In the genomic region with DNA sequence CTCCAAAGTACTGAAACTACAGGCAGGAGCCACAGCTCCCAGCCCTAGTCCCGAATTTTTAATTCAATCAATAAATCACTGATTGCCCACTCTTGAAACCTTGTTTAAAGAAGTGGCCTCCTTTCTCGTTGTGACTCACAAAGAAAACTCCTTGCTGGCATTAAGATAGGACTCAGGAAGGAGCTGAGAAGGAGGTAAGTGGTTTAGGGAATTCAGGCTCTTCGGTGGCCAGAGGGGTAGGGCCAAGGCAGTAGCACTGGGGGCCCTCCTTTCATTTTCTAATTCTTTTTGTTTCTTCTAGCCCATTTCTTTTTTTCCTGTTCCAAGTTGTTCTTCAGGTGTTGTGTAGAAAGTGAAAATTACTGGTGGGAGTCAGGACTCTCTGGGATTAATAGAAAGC, we compare ENCODE assay signal across 34 cellular contexts.
"Had no signal": no experiment of that assay in that cellular context is flagged by ENCODE, and none has a peak within 500 bp of the region (broad histone marks: within the 10 kb centered on the region; RNA-seq: fewer than 3 reads in every experiment).

No MANE protein-coding gene starts in this region.

- H3K36me3 ChIP-seq: adrenal gland, cardiac muscle cell, colonic mucosa had no signal

- H3K4me1 Mint-ChIP-seq: activated CD4-positive, alpha-beta memory T cell treated with anti-CD3 and anti-CD28 coated beads, Interleukin-2, amount 10 ng/mL, durations not matched to agents 7 days and 5 days; activated CD4-positive, alpha-beta T cell treated with anti-CD3 and anti-CD28 coated beads, Interleukin-2, amount 10 ng/mL, durations not matched to agents 7 days and 5 days; activated naive CD4-positive, alpha-beta T cell treated with anti-CD3 and anti-CD28 coated beads, Interleukin-2, amount 50 U/mL, for 24 hours; activated naive CD8-positive, alpha-beta T cell treated with anti-CD3 and anti-CD28 coated beads for 36 hours; activated naive CD8-positive, alpha-beta T cell treated with anti-CD3 and anti-CD28 coated beads, Interleukin-2, amount 50 U/mL, for 24 hours; T-helper 17 cell had no signal

- ATAC-seq: activated naive CD8-positive, alpha-beta T cell treated with anti-CD3 and anti-CD28 coated beads, Interleukin-2, amount 50 U/mL, for 24 hours; body of pancreas; T-helper 17 cell had no signal

- DNase-seq: activated CD4-positive, alpha-beta memory T cell treated with anti-CD3 and anti-CD28 coated beads, Interleukin-2, amount 10 ng/mL, durations not matched to agents 7 days and 5 days; activated CD4-positive, alpha-beta T cell treated with anti-CD3 and anti-CD28 coated beads for 1 hour; activated CD4-positive, alpha-beta T cell treated with anti-CD3 and anti-CD28 coated beads for 4 hours; activated CD4-positive, alpha-beta T cell treated with anti-CD3 and anti-CD28 coated beads, Interleukin-2, amount 10 ng/mL, durations not matched to agents 7 days and 5 days; activated CD4-positive, alpha-beta T cell treated with anti-CD3 and anti-CD28 coated beads, Interleukin-2, amount 50 U/mL, for 4 hours; activated CD8-positive, alpha-beta memory T cell treated with anti-CD3 and anti-CD28 coated beads for 24 hours; activated effector memory CD4-positive, alpha-beta T cell treated with anti-CD3 and anti-CD28 coated beads, Interleukin-2, amount 50 U/mL, for 16 hours; activated naive CD4-positive, alpha-beta T cell treated with anti-CD3 and anti-CD28 coated beads for 36 hours; activated naive CD8-positive, alpha-beta T cell treated with anti-CD3 and anti-CD28 coated beads for 36 hours; activated naive CD8-positive, alpha-beta T cell treated with anti-CD3 and anti-CD28 coated beads, Interleukin-2, amount 50 U/mL, for 24 hours; activated T-cell treated with anti-CD3 and anti-CD28 coated beads, Interleukin-2, amount 50 U/mL, for 1 hour; activated T-cell treated with anti-CD3 and anti-CD28 coated beads, Interleukin-2, amount 50 U/mL, for 48 hours; adrenal gland; amygdala; aorta; body of pancreas; central memory CD4-positive, alpha-beta T cell; cerebellar nuclear complex; colonic mucosa; effector CD8-positive, alpha-beta T cell; foreskin fibroblast; head of caudate nucleus; T-helper 1 cell; T-helper 17 cell; T1000 had no signal

- H3K9me3 Mint-ChIP-seq: activated CD4-positive, alpha-beta memory T cell treated with anti-CD3 and anti-CD28 coated beads, Interleukin-2, amount 10 ng/mL, durations not matched to agents 7 days and 5 days; activated CD4-positive, alpha-beta T cell treated with anti-CD3 and anti-CD28 coated beads, Interleukin-2, amount 10 ng/mL, durations not matched to agents 7 days and 5 days; activated naive CD4-positive, alpha-beta T cell treated with anti-CD3 and anti-CD28 coated beads for 36 hours; activated naive CD4-positive, alpha-beta T cell treated with anti-CD3 and anti-CD28 coated beads, Interleukin-2, amount 50 U/mL, for 24 hours; activated naive CD8-positive, alpha-beta T cell treated with anti-CD3 and anti-CD28 coated beads for 36 hours; activated naive CD8-positive, alpha-beta T cell treated with anti-CD3 and anti-CD28 coated beads, Interleukin-2, amount 50 U/mL, for 24 hours; activated T-helper 1 cell treated with anti-CD3 and anti-CD28 coated beads, Interleukin-12 subunit alpha, Interleukin-12 subunit beta, Interleukin-2, Interleukin-4 antibody, amounts not matched to agents 30 ng/mL and 10 ng/mL and 1 ng/mL, durations not matched to agents 14 hours and 24 hours and 36 hours; activated T-helper 2 cell treated with anti-CD3 and anti-CD28 coated beads, Interferon-gamma antibody, Interleukin-2, Interleukin-4, amounts not matched to agents 10 μg/mL and 5 μg/mL and 100 μg/mL, durations not matched to agents 14 hours and 24 hours and 36 hours; T-helper 2 cell treated with Interferon-gamma antibody and Interleukin-4, amounts not matched to agents 5 μg/mL and 100 μg/mL, for 36 hours had no signal

- H3K9me3 ChIP-seq: adrenal gland, body of pancreas, colonic mucosa had no signal

- H3K27ac ChIP-seq: adrenal gland, body of pancreas, cardiac muscle cell, colonic mucosa, epithelial cell of prostate had no signal

- H3K27me3 ChIP-seq: adrenal gland, body of pancreas, cardiac muscle cell, colonic mucosa had no signal

- H3K4me3 ChIP-seq: adrenal gland, body of pancreas, cardiac muscle cell, colonic mucosa had no signal

- H3K27me3 Mint-ChIP-seq: activated naive CD4-positive, alpha-beta T cell treated with anti-CD3 and anti-CD28 coated beads, Interleukin-2, amount 50 U/mL, for 24 hours; activated naive CD8-positive, alpha-beta T cell treated with anti-CD3 and anti-CD28 coated beads for 36 hours had no signal

- H3K4me1 ChIP-seq: adrenal gland, colonic mucosa had no signal

- H3K27ac Mint-ChIP-seq: activated CD4-positive, alpha-beta memory T cell treated with anti-CD3 and anti-CD28 coated beads, Interleukin-2, amount 10 ng/mL, durations not matched to agents 7 days and 5 days; activated CD4-positive, alpha-beta T cell treated with anti-CD3 and anti-CD28 coated beads, Interleukin-2, amount 10 ng/mL, durations not matched to agents 7 days and 5 days; activated naive CD4-positive, alpha-beta T cell treated with anti-CD3 and anti-CD28 coated beads for 36 hours; activated naive CD4-positive, alpha-beta T cell treated with anti-CD3 and anti-CD28 coated beads, Interleukin-2, amount 50 U/mL, for 24 hours; activated naive CD8-positive, alpha-beta T cell treated with anti-CD3 and anti-CD28 coated beads for 36 hours; activated naive CD8-positive, alpha-beta T cell treated with anti-CD3 and anti-CD28 coated beads, Interleukin-2, amount 50 U/mL, for 24 hours; activated T-helper 1 cell treated with anti-CD3 and anti-CD28 coated beads, Interleukin-12 subunit alpha, Interleukin-12 subunit beta, Interleukin-2, Interleukin-4 antibody, amounts not matched to agents 30 ng/mL and 10 ng/mL and 1 ng/mL, durations not matched to agents 14 hours and 24 hours and 36 hours; activated T-helper 2 cell treated with anti-CD3 and anti-CD28 coated beads, Interferon-gamma antibody, Interleukin-2, Interleukin-4, amounts not matched to agents 10 μg/mL and 5 μg/mL and 100 μg/mL, durations not matched to agents 14 hours and 24 hours and 36 hours; T-helper 17 cell; T-helper 2 cell treated with Interferon-gamma antibody and Interleukin-4, amounts not matched to agents 5 μg/mL and 100 μg/mL, for 36 hours had no signal

- FAIRE-seq: endometrium, endothelial cell of umbilical vein, frontal cortex had no signal

- H3K36me3 Mint-ChIP-seq: activated naive CD4-positive, alpha-beta T cell treated with anti-CD3 and anti-CD28 coated beads, Interleukin-2, amount 50 U/mL, for 24 hours; activated naive CD8-positive, alpha-beta T cell treated with anti-CD3 and anti-CD28 coated beads for 36 hours had no signal

- H3K4me3 Mint-ChIP-seq: activated CD4-positive, alpha-beta memory T cell treated with anti-CD3 and anti-CD28 coated beads, Interleukin-2, amount 10 ng/mL, durations not matched to agents 7 days and 5 days; activated CD4-positive, alpha-beta T cell treated with anti-CD3 and anti-CD28 coated beads, Interleukin-2, amount 10 ng/mL, durations not matched to agents 7 days and 5 days; activated naive CD4-positive, alpha-beta T cell treated with anti-CD3 and anti-CD28 coated beads for 36 hours; activated naive CD4-positive, alpha-beta T cell treated with anti-CD3 and anti-CD28 coated beads, Interleukin-2, amount 50 U/mL, for 24 hours; activated naive CD8-positive, alpha-beta T cell treated with anti-CD3 and anti-CD28 coated beads for 36 hours; activated naive CD8-positive, alpha-beta T cell treated with anti-CD3 and anti-CD28 coated beads, Interleukin-2, amount 50 U/mL, for 24 hours; activated T-helper 1 cell treated with anti-CD3 and anti-CD28 coated beads, Interleukin-12 subunit alpha, Interleukin-12 subunit beta, Interleukin-2, Interleukin-4 antibody, amounts not matched to agents 30 ng/mL and 10 ng/mL and 1 ng/mL, durations not matched to agents 14 hours and 24 hours and 36 hours; T-helper 17 cell; T-helper 2 cell treated with Interferon-gamma antibody and Interleukin-4, amounts not matched to agents 5 μg/mL and 100 μg/mL, for 36 hours had no signal
